22 cellular contexts compared by ENCODE assay signal in the genomic region with DNA sequence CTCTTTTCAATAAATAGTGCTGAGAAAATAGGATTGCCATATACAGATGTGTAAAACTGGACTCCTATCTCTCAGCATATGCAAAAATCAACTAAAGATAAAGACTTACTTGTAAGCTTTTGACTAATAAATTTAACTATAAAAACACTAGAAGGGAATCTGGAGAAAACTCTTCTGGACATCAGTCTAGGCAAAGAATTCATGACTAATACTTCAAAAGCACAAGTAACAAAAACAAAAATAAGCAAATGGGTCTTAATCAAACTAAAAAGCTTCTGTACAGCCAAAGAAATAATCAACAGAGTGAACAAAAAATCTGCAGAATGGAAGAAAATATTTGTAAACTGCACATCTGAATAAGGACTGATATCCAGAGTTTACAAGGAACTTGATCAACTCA.
"Had no signal": no experiment of that assay in that cellular context is flagged by ENCODE, and none has a peak within 500 bp of the region (broad histone marks: within the 10 kb centered on the region; RNA-seq: fewer than 3 reads in every experiment).

No MANE protein-coding gene starts in this region.

- H3K27me3 ChIP-seq: colonic mucosa, esophagus squamous epithelium, gastrocnemius medialis, pancreas, right lobe of liver, thyroid gland, vagina had no signal

- H3K4me3 Mint-ChIP-seq: natural killer cell; stimulated activated naive B cell treated with anti-CD40 and anti-IgM and Interleukin-4, amounts not matched to agents 10 μg/mL and 1 μg/mL and 100 μg/mL, for 72 hours; stimulated activated naive CD8-positive, alpha-beta T cell treated with anti-CD3 and anti-CD28 coated beads, Interleukin-15, Interleukin-2, amounts not matched to agents 100 ng/mL and 50 ng/mL, for 24 hours had no signal

- H3K4me3 ChIP-seq: colonic mucosa, esophagus squamous epithelium, gastrocnemius medialis, lower lobe of right lung, pancreas, right lobe of liver, thyroid gland, vagina had no signal

- H3K4me1 ChIP-seq: colonic mucosa, esophagus squamous epithelium, gastrocnemius medialis, lower lobe of right lung, pancreas, right lobe of liver, thyroid gland, vagina had no signal

- DNase-seq: colonic mucosa; dermis blood vessel endothelial cell; effector memory CD4-positive, alpha-beta T cell; erythroblast; esophagus squamous epithelium; gastrocnemius medialis; head of caudate nucleus; left ventricle myocardium superior; lower lobe of right lung; natural killer cell; occipital lobe; pancreas; right lobe of liver; small intestine; stimulated activated CD4-positive, alpha-beta T cell treated with anti-CD3 and anti-CD28 coated beads, Interleukin-15, amount 100 ng/mL, for 24 hours; stimulated activated CD4-positive, alpha-beta T cell treated with anti-CD3 and anti-CD28 coated beads, Interleukin-2, amount 100 ng/mL, for 48 hours; stimulated activated naive B cell treated with anti-CD40 and anti-IgM and Interleukin-4, amounts not matched to agents 10 μg/mL and 1 μg/mL and 100 μg/mL, for 72 hours; thyroid gland; trophoblast cell had no signal

- H3K27ac Mint-ChIP-seq: natural killer cell; progenitor cell of endocrine pancreas; stimulated activated naive B cell treated with anti-CD40 and anti-IgM and Interleukin-4, amounts not matched to agents 10 μg/mL and 1 μg/mL and 100 μg/mL, for 72 hours; stimulated activated naive CD8-positive, alpha-beta T cell treated with anti-CD3 and anti-CD28 coated beads, Interleukin-15, Interleukin-2, amounts not matched to agents 100 ng/mL and 50 ng/mL, for 24 hours had no signal

- ATAC-seq: gastrocnemius medialis; left ventricle myocardium superior; lower lobe of right lung; natural killer cell; pancreas; right lobe of liver; stimulated activated naive B cell treated with anti-CD40 and anti-IgM and Interleukin-4, amounts not matched to agents 10 μg/mL and 1 μg/mL and 100 μg/mL, for 72 hours had no signal

- H3K36me3 ChIP-seq: colonic mucosa, esophagus squamous epithelium, gastrocnemius medialis, lower lobe of right lung, pancreas, right lobe of liver, thyroid gland, vagina had no signal

- H3K9me3 ChIP-seq: colonic mucosa, esophagus squamous epithelium, gastrocnemius medialis, lower lobe of right lung, pancreas, right lobe of liver, thyroid gland, vagina had no signal

- H3K27me3 Mint-ChIP-seq: progenitor cell of endocrine pancreas; stimulated activated naive B cell treated with anti-CD40 and anti-IgM and Interleukin-4, amounts not matched to agents 10 μg/mL and 1 μg/mL and 100 μg/mL, for 72 hours; stimulated activated naive CD8-positive, alpha-beta T cell treated with anti-CD3 and anti-CD28 coated beads, Interleukin-15, Interleukin-2, amounts not matched to agents 100 ng/mL and 50 ng/mL, for 24 hours had no signal

- H3K36me3 Mint-ChIP-seq: stimulated activated naive B cell treated with anti-CD40 and anti-IgM and Interleukin-4, amounts not matched to agents 10 μg/mL and 1 μg/mL and 100 μg/mL, for 72 hours had no signal

- H3K4me1 Mint-ChIP-seq: natural killer cell; stimulated activated naive B cell treated with anti-CD40 and anti-IgM and Interleukin-4, amounts not matched to agents 10 μg/mL and 1 μg/mL and 100 μg/mL, for 72 hours had no signal

- H3K27ac ChIP-seq: colonic mucosa, esophagus squamous epithelium, gastrocnemius medialis, lower lobe of right lung, pancreas, right lobe of liver, thyroid gland, vagina had no signal
